17 cellular contexts compared by ENCODE assay signal in genomic region chr5:55674340-55674739, GRCh38. TPM values are rescaled to one million over a fixed set of nuclear protein-coding genes. Genes with fewer than 3 reads are reported as not detected.
A peak's percentile ranks its signal among the peaks of the same experiment; 100 is the strongest.
DNase-seq lines count a peak whose midpoint lies in the region; ATAC-seq, FAIRE-seq and TF ChIP-seq lines count a peak whose summit lies in the region.
"Had no signal": no experiment of that assay in that cellular context is flagged by ENCODE, and none has a peak within 500 bp of the region (broad histone marks: within the 10 kb centered on the region; RNA-seq: fewer than 3 reads in every experiment).

No MANE protein-coding gene starts in this region.

- peak overlapping the region; percentile 64 for H3K4me3 ChIP-seq in SK-N-MC
- H3K4me3 ChIP-seq in gastroesophageal sphincter, result no peak overlapping the region
- no peak overlapping the region for H3K4me3 ChIP-seq in subcutaneous abdominal adipose tissue (ENCODE audit: low read depth in 1 of 5, low read length in 5 of 5)
- no peak overlapping the region for H3K4me3 ChIP-seq in SK-N-SH (ENCODE audit: low read depth in 2 of 2, low read length in 1 of 2)
- H3K4me3 ChIP-seq: BLaER1, GM12878 had no signal

- ATAC-seq in gastroesophageal sphincter (no peak), HG02678 (IDR thresholded peaks at IDR 0.05; ENCODE audit: unreplicated experiment) (no peak)
- ATAC-seq: GM12878 had no signal

- CTCF ChIA-PET in SK-N-SH (lab: Yijun Ruan, JAX), result interaction anchor here (0.6 to 1.6 kb wide), 3 partner anchors 17 to 277 kb away, joined by 3 to 6 read pairs (median 3); no protein-coding TSS in a partner anchor

- H3K27me3 ChIP-seq in gastroesophageal sphincter (no peaks in the 10 kb centered on the region), subcutaneous abdominal adipose tissue (ENCODE audit: control insufficient read depth in 5 of 5, insufficient read depth in 4 of 5, low read length in 5 of 5) (no peaks in the 10 kb centered on the region), SK-N-SH (ENCODE audit: insufficient read depth) (no peaks in the 10 kb centered on the region)
- H3K27me3 ChIP-seq: BLaER1 had no signal

- H3K36me3 ChIP-seq in SK-N-MC (ENCODE audit: insufficient read depth, low read length) (0 out of 2 replicates have a peak, but pooled peaks cover 3% of the 10 kb centered on the region), gastroesophageal sphincter (no peaks in the 10 kb centered on the region), subcutaneous abdominal adipose tissue (ENCODE audit: control insufficient read depth in 5 of 5, insufficient read depth in 5 of 5, low read length in 5 of 5) (no peaks in the 10 kb centered on the region), SK-N-SH (replicated peaks in 1 of 2; ENCODE audit: control insufficient read depth in 1 of 2, insufficient read depth in 2 of 2, low read length in 1 of 2) (no peaks in the 10 kb centered on the region)

- peak; percentile 21 for FAIRE-seq in D721Med (lab: Jason Lieb, UNC)
- FAIRE-seq: GM12878 had no signal

- TF ChIP-seq RAD21 in SK-N-SH (IDR thresholded peaks at IDR 0.05; ENCODE audit: low read length), result no peak

- peaks cover 19% of the 10 kb centered on the region for H3F3A ChIP-seq in SK-N-SH (replicated peaks; ENCODE audit: insufficient read depth)

- 45 to 63% methylated on average over 2 of the region's 2 CpGs for WGBS in gastroesophageal sphincter (ENCODE audit: low coverage in 1 of 2), 2 donors
- 87% methylated on average over 2 of the region's 2 CpGs for WGBS in SK-N-SH (ENCODE audit: low lambda C conversion rate)

- no peak for TF ChIP-seq POLR2A in gastroesophageal sphincter (IDR thresholded peaks at IDR 0.05)

- TF ChIP-seq CTCF in D721Med (IDR thresholded peaks at IDR 0.05; ENCODE audit: insufficient read depth, missing control alignments) (no peak), gastroesophageal sphincter (IDR thresholded peaks at IDR 0.05) (no peak), SK-N-SH (IDR thresholded peaks at IDR 0.05) (no peak)

- TF ChIP-seq EP300 in gastroesophageal sphincter (IDR thresholded peaks at IDR 0.05) (no peak), SK-N-SH (IDR thresholded peaks at IDR 0.05; ENCODE audit: borderline replicate concordance in 1 of 2, low read depth in 1 of 2, low read length in 1 of 2) (no peak)

- no peak overlapping the region for H3K4me2 ChIP-seq in SK-N-SH
- H3K4me2 ChIP-seq: BLaER1 had no signal

- H3K9me2 ChIP-seq in SK-N-SH, result no peaks in the 10 kb centered on the region

- peak overlapping the region; percentile 98 for H3K27ac ChIP-seq in SK-N-MC
- peak overlapping the region in 3 of 4 donors; percentile 40 to 66 (median 48) for H3K27ac ChIP-seq in gastroesophageal sphincter
- peak overlapping the region; percentile 66 for H3K27ac ChIP-seq in subcutaneous abdominal adipose tissue (ENCODE audit: low read depth, low read length)
- peak overlapping the region in 1 of 2 experiments; percentile 72; a peak in 2 of 4 replicates for H3K27ac ChIP-seq in SK-N-SH (ENCODE audit: low read depth in 2 of 2, low read length in 1 of 2)
- H3K27ac ChIP-seq: BLaER1 had no signal

- H3K4me1 ChIP-seq in gastroesophageal sphincter (peaks cover 0 to 30% (median 10%) of the 10 kb centered on the region in 3 donors), subcutaneous abdominal adipose tissue (ENCODE audit: control insufficient read depth in 5 of 5, insufficient read depth in 5 of 5, low read length in 5 of 5) (peaks cover 0 to 10% (median 4%) of the 10 kb centered on the region in 5 donors), SK-N-SH (ENCODE audit: control insufficient read depth in 1 of 2, insufficient read depth in 2 of 2, low read depth in 1 of 2, low read length in 1 of 2) (peaks cover 0 to 5% of the 10 kb centered on the region in 2 experiments; a peak in 2 of 4 replicates)
- H3K4me1 ChIP-seq: Caco-2 had no signal

- no peaks in the 10 kb centered on the region; the same call in 1 of the 2 replicates for H3K79me2 ChIP-seq in SK-N-SH (ENCODE audit: insufficient read depth)

- H3K9ac ChIP-seq in SK-N-MC (ENCODE audit: insufficient read length) (peak overlapping the region; percentile 54), subcutaneous abdominal adipose tissue (ENCODE audit: low read length in 5 of 5) (no peak overlapping the region), SK-N-SH (no peak overlapping the region)
- H3K9ac ChIP-seq: BLaER1 had no signal

- POLR2A ChIA-PET in SK-N-SH (lab: Yijun Ruan, JAX), result no interaction called here

- H2AFZ ChIP-seq in SK-N-SH (ENCODE audit: low read depth), result no peak overlapping the region

- no peaks in the 10 kb centered on the region for H4K20me1 ChIP-seq in SK-N-SH (ENCODE audit: insufficient read depth)
- H4K20me1 ChIP-seq: BLaER1 had no signal

- DNase-seq in D721Med (ENCODE audit: insufficient read length, low spot score) (no peak), SK-N-MC (ENCODE audit: low read depth, low spot score) (no peak), DMS 273 treated with DMSO at 0.1 percent for 48 hours (lab: John Stamatoyannopoulos, UW) (no peak), D341Med (ENCODE audit: low spot score) (no peak), SK-N-SH (no peak)
- DNase-seq: 8988T; AML-193; Caco-2; CD8-positive, alpha-beta memory T cell; DMS79; GOT3; H9 had no signal

- H3K9me3 ChIP-seq in SK-N-MC (ENCODE audit: low read depth, low read length) (no peaks in the 10 kb centered on the region), gastroesophageal sphincter (no peaks in the 10 kb centered on the region), subcutaneous abdominal adipose tissue (ENCODE audit: control insufficient read depth in 5 of 5, low read length in 5 of 5) (no peaks in the 10 kb centered on the region), SK-N-SH (no peaks in the 10 kb centered on the region)
- H3K9me3 ChIP-seq: BLaER1, Caco-2 had no signal

TF ChIP-seq in SK-N-SH, 30 proteins besides CTCF, POLR2A, EP300 and RAD21:
- TF ChIP-seq RXRA (IDR thresholded peaks at IDR 0.05; ENCODE audit: borderline replicate concordance, low read depth) (no peak), SIN3A (IDR thresholded peaks at IDR 0.05; ENCODE audit: borderline replicate concordance, low read depth, low read length) (no peak), MEF2A (IDR thresholded peaks at IDR 0.05; ENCODE audit: borderline replicate concordance, low read depth) (no peak), GABPA (IDR thresholded peaks at IDR 0.05; ENCODE audit: low read depth) (no peak), FOXM1 (IDR thresholded peaks at IDR 0.05; ENCODE audit: low read depth) (no peak), NFIC (IDR thresholded peaks at IDR 0.05; ENCODE audit: borderline replicate concordance) (no peak), GATA2 (CRISPR knock-in tag; IDR thresholded peaks at IDR 0.05) (no peak), FOXJ3 (CRISPR knock-in tag; IDR thresholded peaks at IDR 0.05) (no peak), ELF1 (IDR thresholded peaks at IDR 0.05) (no peak), USF2 (IDR thresholded peaks at IDR 0.05; ENCODE audit: borderline replicate concordance, low read depth, low read length) (no peak), POLR2AphosphoS5 (IDR thresholded peaks at IDR 0.05; ENCODE audit: low read depth, low read length) (no peak), SMC3 (IDR thresholded peaks at IDR 0.05; ENCODE audit: low read depth, low read length) (no peak), NRF1 (IDR thresholded peaks at IDR 0.05; ENCODE audit: low read depth, low read length) (no peak), TEAD4 (IDR thresholded peaks at IDR 0.05; ENCODE audit: borderline replicate concordance, insufficient read depth) (no peak)
TF ChIP-seq in SK-N-SH: peak in this region for 0.

RNA-seq across cellular contexts. Expression of gene SLC38A9, which starts 37.8 kb away (rescaled TPM):
- total RNA-seq in gastroesophageal sphincter, result 10 to 100 TPM; 10.1 to 13.2 (median 11.4) TPM
- polyA plus RNA-seq in SK-N-SH (2012; rRNA removed), result 6.9 and 14.2 TPM in 2 replicates
- polyA plus RNA-seq in SK-N-SH (2012; cell fraction: cytosol; rRNA removed), result 10.9 and 13.4 TPM in 2 replicates
- 14.9 and 15.6 TPM in 2 replicates for polyA plus RNA-seq in SK-N-SH (2012; cell fraction: nucleus; rRNA removed)
